Comparison of ENCODE assay signal across 15 cellular contexts in genomic region chr2:120594856-120595685, GRCh38.
DNase-seq lines count a peak whose midpoint lies in the region; ATAC-seq, FAIRE-seq and TF ChIP-seq lines count a peak whose summit lies in the region.
"Had no signal": no experiment of that assay in that cellular context is flagged by ENCODE, and none has a peak within 500 bp of the region (broad histone marks: within the 10 kb centered on the region; RNA-seq: fewer than 3 reads in every experiment).

No MANE protein-coding gene starts in this region.

- dilution Hi-C loops in mammary epithelial cell (cut with HindIII; ENCODE audit: low sequenced_read_pairs): loop anchor here (5.0 kb wide), 2 partner anchors 47 to 68 kb away; no protein-coding TSS in a partner anchor

- H3K27ac Mint-ChIP-seq in activated CD4-positive, alpha-beta T cell treated with anti-CD3 and anti-CD28 coated beads, Interleukin-2, amount 10 ng/mL, durations not matched to agents 7 days and 5 days: no peak overlapping the region

- no peak overlapping the region for H3K4me2 ChIP-seq in mammary epithelial cell (ENCODE audit: insufficient read depth, low read depth, low read length)

- 65% methylated on average over 4 of the region's 8 CpGs for WGBS in mammary epithelial cell (ENCODE audit: low coverage, missing lambda C conversion rate)

- BruUV-seq in mammary epithelial cell (replicated peaks; lab: Mats Ljungman, UMichigan): no TSS peak

- H3K27me3 Mint-ChIP-seq in activated CD4-positive, alpha-beta T cell treated with anti-CD3 and anti-CD28 coated beads, Interleukin-2, amount 10 ng/mL, durations not matched to agents 7 days and 5 days: no peaks in the 10 kb centered on the region

- no peaks in the 10 kb centered on the region for H3K79me2 ChIP-seq in mammary epithelial cell (ENCODE audit: insufficient read depth, low read length)

- H3K36me3 ChIP-seq in mammary epithelial cell (ENCODE audit: insufficient read depth, low read length): no peaks in the 10 kb centered on the region
- no peaks in the 10 kb centered on the region for H3K36me3 ChIP-seq in mucosa of descending colon (ENCODE audit: low read depth)
- H3K36me3 ChIP-seq: cardiac muscle cell had no signal

- no peaks in the 10 kb centered on the region for H3K9me3 Mint-ChIP-seq in activated CD4-positive, alpha-beta T cell treated with anti-CD3 and anti-CD28 coated beads, Interleukin-2, amount 10 ng/mL, durations not matched to agents 7 days and 5 days

- H2AFZ ChIP-seq in mammary epithelial cell (ENCODE audit: low read depth, low read length): no peak overlapping the region

- H3K9me3 ChIP-seq in mammary epithelial cell (replicated peaks; ENCODE audit: insufficient read depth, low read length) (no peaks in the 10 kb centered on the region), mucosa of descending colon (no peaks in the 10 kb centered on the region)

- FAIRE-seq in HTR-8/SVneo (lab: Jason Lieb, UNC): no peak

- H3K27me3 ChIP-seq in mammary epithelial cell (ENCODE audit: insufficient read depth, low read length): no peaks in the 10 kb centered on the region

- H3K36me3 Mint-ChIP-seq in activated CD4-positive, alpha-beta T cell treated with anti-CD3 and anti-CD28 coated beads, Interleukin-2, amount 10 ng/mL, durations not matched to agents 7 days and 5 days (ENCODE audit: low read depth): no peaks in the 10 kb centered on the region

- H3K9ac ChIP-seq in mammary epithelial cell (ENCODE audit: insufficient read depth, low read length): no peak overlapping the region

- no peak overlapping the region for H3K4me3 Mint-ChIP-seq in activated CD4-positive, alpha-beta T cell treated with anti-CD3 and anti-CD28 coated beads, Interleukin-2, amount 10 ng/mL, durations not matched to agents 7 days and 5 days

- TF ChIP-seq CTCF in mammary epithelial cell (conservative IDR thresholded peaks at IDR 0.05 in 1 of 2, IDR thresholded peaks at IDR 0.05 in 1 of 2; ENCODE audit: extremely low read depth in 1 of 2, insufficient read depth in 1 of 2, low read depth in 1 of 2, low read length in 2 of 2) (no peak), mucosa of descending colon (IDR thresholded peaks at IDR 0.05) (no peak)

- H3K4me1 ChIP-seq in mammary epithelial cell (ENCODE audit: insufficient read depth, low read length) (peaks cover 6% of the 10 kb centered on the region), mucosa of descending colon (ENCODE audit: low read depth) (no peaks in the 10 kb centered on the region)

- no peaks in the 10 kb centered on the region for H3K4me1 Mint-ChIP-seq in activated CD4-positive, alpha-beta T cell treated with anti-CD3 and anti-CD28 coated beads, Interleukin-2, amount 10 ng/mL, durations not matched to agents 7 days and 5 days

- peak; percentile 71 for ATAC-seq in mucosa of descending colon
- no peak for ATAC-seq in HG03196 (IDR thresholded peaks at IDR 0.05; ENCODE audit: unreplicated experiment)
- no peak for ATAC-seq in GM21360 (IDR thresholded peaks at IDR 0.05; ENCODE audit: unreplicated experiment)

- POLR2A ChIA-PET in activated CD4-positive, alpha-beta T cell treated with anti-CD3 and anti-CD28 coated beads, Interleukin-2, amount 10 ng/mL, durations not matched to agents 7 days and 5 days (lab: Charles Lee): interaction anchor here (0.6 kb wide), 1 partner anchor 216 kb away, joined by 3 read pairs; no protein-coding TSS in a partner anchor

- no peaks in the 10 kb centered on the region for H4K20me1 ChIP-seq in mammary epithelial cell (ENCODE audit: insufficient read depth, low read length)

- CTCF ChIA-PET in mammary epithelial cell (lab: Charles Lee; ENCODE audit: low non-redundant PET): interaction anchor here (0.6 to 0.7 kb wide), 3 partner anchors 8 to 367 kb away, joined by 3 to 6 read pairs (median 4); no protein-coding TSS in a partner anchor
- CTCF ChIA-PET in activated CD4-positive, alpha-beta T cell treated with anti-CD3 and anti-CD28 coated beads, Interleukin-2, amount 10 ng/mL, durations not matched to agents 7 days and 5 days (lab: Charles Lee): no interaction called here

- no peak overlapping the region for H3K4me3 ChIP-seq in mammary epithelial cell (replicated peaks in 1 of 3; ENCODE audit: insufficient read depth in 1 of 3, low read depth in 2 of 3, low read length in 3 of 3)
- H3K4me3 ChIP-seq in mucosa of descending colon: no peak overlapping the region
- H3K4me3 ChIP-seq: cardiac muscle cell, SK-N-MC had no signal

- intact Hi-C loops in mammary epithelial cell (cut with micrococcal nuclease): no loop called here
- intact Hi-C loops in mucosa of descending colon (cut with DNase I, micrococcal nuclease): no loop called here

- DNase-seq in Caki2 (ENCODE audit: low read depth) (peak; percentile 51), HTR-8/SVneo (ENCODE audit: insufficient read length, low spot score) (peak; percentile 20), mammary epithelial cell (peak; percentile 54), mucosa of descending colon (peak; percentile 44 to 75 (median 61))
- no peak for DNase-seq in activated CD4-positive, CD25-positive, alpha-beta regulatory T cell (lab: John Stamatoyannopoulos, UW)
- DNase-seq in activated CD4-positive, alpha-beta T cell treated with anti-CD3 and anti-CD28 coated beads, Interleukin-2, amount 10 ng/mL, durations not matched to agents 7 days and 5 days: no peak
- DNase-seq: activated CD4-positive, alpha-beta T cell treated with anti-CD3 and anti-CD28 coated beads for 4 hours; activated effector memory CD4-positive, alpha-beta T cell treated with Interleukin-2 at 50 U/mL for 16 hours; KG1; NCI-H524; stimulated activated CD8-positive, alpha-beta memory T cell treated with anti-CD3 and anti-CD28 coated beads, Interleukin-4, amount 100 ng/mL, for 48 hours had no signal

- in situ Hi-C loops in Caki2 (cut with HindIII; ENCODE audit: low pct_unique_long_range_greater_than_20kb, low sequenced_read_pairs): no loop called here
- in situ Hi-C loops in mammary epithelial cell (cut with MboI; ENCODE audit: low sequenced_read_pairs in 2 of 2): no loop called here

- no peak overlapping the region for H3K27ac ChIP-seq in mammary epithelial cell (ENCODE audit: insufficient read depth, low read depth, low read length)
- H3K27ac ChIP-seq: cardiac muscle cell, SK-N-MC had no signal

Comparison
In these comparisons a context has a peak if more than half of its experiments do, and no peak if none do; other contexts are left out.
1. DNase-seq: peak in Caki2 (single experiment), HTR-8/SVneo (single experiment), mammary epithelial cell (single experiment) and mucosa of descending colon (3 of 3); none in activated CD4-positive, CD25-positive, alpha-beta regulatory T cell (0 of 4) and activated CD4-positive, alpha-beta T cell treated with anti-CD3 and anti-CD28 coated beads, Interleukin-2, amount 10 ng/mL, durations not matched to agents 7 days and 5 days (single experiment).